ENCODE assay signal across 24 cellular contexts in genomic region chr7:69919712-69920111, GRCh38.
A peak's percentile ranks its signal among the peaks of the same experiment; 100 is the strongest.
DNase-seq lines count a peak whose midpoint lies in the region; ATAC-seq, FAIRE-seq and TF ChIP-seq lines count a peak whose summit lies in the region.
"Had no signal": no experiment of that assay in that cellular context is flagged by ENCODE, and none has a peak within 500 bp of the region (broad histone marks: within the 10 kb centered on the region; RNA-seq: fewer than 3 reads in every experiment).

No MANE protein-coding gene starts in this region.

- H3K36me3 Mint-ChIP-seq in astrocyte (ENCODE audit: low read depth, unreplicated experiment), result no peaks in the 10 kb centered on the region
- H3K36me3 Mint-ChIP-seq in activated CD4-positive, alpha-beta T cell treated with anti-CD3 and anti-CD28 coated beads, Interleukin-2, amount 10 ng/mL, durations not matched to agents 24 days and 14 days (ENCODE audit: low read depth), result no peaks in the 10 kb centered on the region
- H3K36me3 Mint-ChIP-seq: CD14-positive monocyte had no signal

- no peaks in the 10 kb centered on the region for H3K9me3 Mint-ChIP-seq in astrocyte (ENCODE audit: unreplicated experiment)
- no peaks in the 10 kb centered on the region for H3K9me3 Mint-ChIP-seq in activated CD4-positive, alpha-beta T cell treated with anti-CD3 and anti-CD28 coated beads, Interleukin-2, amount 10 ng/mL, durations not matched to agents 24 days and 14 days
- H3K9me3 Mint-ChIP-seq: CD4-positive, alpha-beta T cell had no signal

- H3K9me3 ChIP-seq in astrocyte (ENCODE audit: insufficient read depth, low read depth, low read length), result no peaks in the 10 kb centered on the region
- H3K9me3 ChIP-seq: BE2C had no signal

- no peak overlapping the region for H3K27ac Mint-ChIP-seq in astrocyte (ENCODE audit: unreplicated experiment)
- no peak overlapping the region for H3K27ac Mint-ChIP-seq in activated CD4-positive, alpha-beta T cell treated with anti-CD3 and anti-CD28 coated beads, Interleukin-2, amount 10 ng/mL, durations not matched to agents 24 days and 14 days
- H3K27ac Mint-ChIP-seq: CD14-positive monocyte; CD4-positive, alpha-beta T cell; CD8-positive, alpha-beta memory T cell had no signal

- H2AFZ ChIP-seq in astrocyte (ENCODE audit: low read depth, low read length), result no peak overlapping the region
- H2AFZ ChIP-seq: GM23248 had no signal

- intact Hi-C loops in activated CD4-positive, alpha-beta T cell treated with anti-CD3 and anti-CD28 coated beads, Interleukin-2, amount 10 ng/mL, durations not matched to agents 24 days and 14 days (cut with micrococcal nuclease), result no loop called here

- H3K4me1 Mint-ChIP-seq in astrocyte (ENCODE audit: low read depth, unreplicated experiment), result peaks cover 15% of the 10 kb centered on the region
- no peaks in the 10 kb centered on the region for H3K4me1 Mint-ChIP-seq in activated CD4-positive, alpha-beta T cell treated with anti-CD3 and anti-CD28 coated beads, Interleukin-2, amount 10 ng/mL, durations not matched to agents 24 days and 14 days
- H3K4me1 Mint-ChIP-seq: CD14-positive monocyte; CD8-positive, alpha-beta memory T cell had no signal

- no peaks in the 10 kb centered on the region for H3K79me2 ChIP-seq in astrocyte (ENCODE audit: insufficient read depth, low read length)

- TF ChIP-seq CTCF in astrocyte (IDR thresholded peaks at IDR 0.05; ENCODE audit: insufficient read depth, low read depth, low read length), result no peak
- TF ChIP-seq CTCF in bronchial epithelial cell (IDR thresholded peaks at IDR 0.05; ENCODE audit: insufficient read depth, low read length, severe bottlenecking), result no peak

- peak; percentile 39 for ATAC-seq in GM18868 (IDR thresholded peaks at IDR 0.05; ENCODE audit: unreplicated experiment)
- ATAC-seq in GM21423 (IDR thresholded peaks at IDR 0.05; ENCODE audit: unreplicated experiment), result no peak
- ATAC-seq: A549 had no signal

- no peak overlapping the region for H3K9ac ChIP-seq in astrocyte (ENCODE audit: low read length)
- H3K9ac ChIP-seq: BLaER1 treated with 17β-estradiol and CSF1 and Interleukin-3, amounts not matched to agents 10 nM and 100 nM; GM23248 had no signal

- H3K4me3 ChIP-seq in astrocyte (ENCODE audit: insufficient read depth, low read depth, low read length), result no peak overlapping the region
- no peak overlapping the region for H3K4me3 ChIP-seq in bronchial epithelial cell (ENCODE audit: low read depth, low read length)
- H3K4me3 ChIP-seq: A549; BLaER1 treated with 17β-estradiol and CSF1 and Interleukin-3, amounts not matched to agents 10 nM and 100 nM; GM23248 had no signal

- no peak overlapping the region for H3K4me2 ChIP-seq in astrocyte (ENCODE audit: low read length)
- H3K4me2 ChIP-seq: A549; BLaER1 treated with 17β-estradiol and CSF1 and Interleukin-3, amounts not matched to agents 10 nM and 100 nM had no signal

- H4K20me1 ChIP-seq in astrocyte (ENCODE audit: insufficient read depth, low read length), result peaks cover 23% of the 10 kb centered on the region

- H3K36me3 ChIP-seq in astrocyte (ENCODE audit: insufficient read depth, low read length) (no peaks in the 10 kb centered on the region), bronchial epithelial cell (ENCODE audit: control insufficient read depth, insufficient read depth, low read length) (no peaks in the 10 kb centered on the region)
- H3K36me3 ChIP-seq: BE2C had no signal

- H3K27me3 ChIP-seq in astrocyte (ENCODE audit: insufficient read depth, low read length) (no peaks in the 10 kb centered on the region), bronchial epithelial cell (ENCODE audit: control insufficient read depth, insufficient read depth, low read length) (no peaks in the 10 kb centered on the region)
- H3K27me3 ChIP-seq: BE2C; BLaER1 treated with 17β-estradiol and CSF1 and Interleukin-3, amounts not matched to agents 10 nM and 100 nM had no signal

- no peaks in the 10 kb centered on the region for H3K4me1 ChIP-seq in astrocyte (ENCODE audit: insufficient read depth, low read length)
- H3K4me1 ChIP-seq: A549; BE2C; BLaER1 treated with 17β-estradiol and CSF1 and Interleukin-3, amounts not matched to agents 10 nM and 100 nM had no signal

- H3K27me3 Mint-ChIP-seq in astrocyte (ENCODE audit: low read depth, unreplicated experiment), result no peaks in the 10 kb centered on the region
- no peaks in the 10 kb centered on the region for H3K27me3 Mint-ChIP-seq in activated CD4-positive, alpha-beta T cell treated with anti-CD3 and anti-CD28 coated beads, Interleukin-2, amount 10 ng/mL, durations not matched to agents 24 days and 14 days
- H3K27me3 Mint-ChIP-seq: CD4-positive, alpha-beta T cell had no signal

- no peak overlapping the region for H3K27ac ChIP-seq in astrocyte (ENCODE audit: low read depth, low read length)
- H3K27ac ChIP-seq: A549; BLaER1 treated with 17β-estradiol and CSF1 and Interleukin-3, amounts not matched to agents 10 nM and 100 nM; GM23248 had no signal

- FAIRE-seq in astrocyte (lab: Jason Lieb, UNC), result no peak
- no peak for FAIRE-seq in bronchial epithelial cell (lab: Jason Lieb, UNC)
- FAIRE-seq: A549, GM12892, H1 had no signal

- peak; percentile 40 for DNase-seq in astrocyte (ENCODE audit: low read depth)
- DNase-seq in bronchial epithelial cell (ENCODE audit: low read depth), result peak; percentile 1
- no peak for DNase-seq in activated CD4-positive, alpha-beta T cell treated with anti-CD3 and anti-CD28 coated beads, Interleukin-2, amount 10 ng/mL, durations not matched to agents 24 days and 14 days
- DNase-seq in COR-L47 (lab: John Stamatoyannopoulos, UW), result no peak
- DNase-seq: 8988T; ACHN; AML-193; BE2C; Calu3; CD4-positive, alpha-beta T cell; CD8-positive, alpha-beta memory T cell; DMS53; DMS79 treated with DMSO at 0.1 percent for 48 hours; GF-D8; GM23248; H7; HCEC 1CT had no signal

- no peak overlapping the region for H3K4me3 Mint-ChIP-seq in astrocyte (ENCODE audit: unreplicated experiment)
- H3K4me3 Mint-ChIP-seq in activated CD4-positive, alpha-beta T cell treated with anti-CD3 and anti-CD28 coated beads, Interleukin-2, amount 10 ng/mL, durations not matched to agents 24 days and 14 days, result no peak overlapping the region
- H3K4me3 Mint-ChIP-seq: CD14-positive monocyte; CD4-positive, alpha-beta T cell; CD8-positive, alpha-beta memory T cell had no signal

Comparison
In these comparisons a context has a peak if more than half of its experiments do, and no peak if none do; other contexts are left out.
1. DNase-seq: peak in astrocyte (single experiment) and bronchial epithelial cell (single experiment); none in activated CD4-positive, alpha-beta T cell treated with anti-CD3 and anti-CD28 coated beads, Interleukin-2, amount 10 ng/mL, durations not matched to agents 24 days and 14 days (single experiment) and COR-L47 (single experiment).